8 cellular contexts compared by ENCODE assay signal in the genomic region with DNA sequence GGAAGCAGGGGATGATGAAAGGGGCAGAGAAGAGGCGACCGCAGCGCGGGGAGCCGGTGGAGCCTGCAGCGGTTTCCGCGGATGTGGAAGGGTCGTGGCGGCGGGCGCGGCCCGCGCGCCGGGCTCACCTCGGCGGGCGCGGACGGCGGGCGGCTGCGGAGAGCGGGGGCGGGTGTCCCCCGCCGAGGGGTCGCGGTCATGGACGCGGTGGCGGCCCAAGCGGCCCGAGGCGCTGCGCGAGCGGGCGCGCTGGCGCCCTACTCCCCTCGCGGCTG.
DNase-seq lines count a peak whose midpoint lies in the region; ATAC-seq lines count a peak whose summit lies in the region.

No MANE protein-coding gene starts in this region.

- peak; percentile 13 for DNase-seq in activated T-cell treated with anti-CD3 and anti-CD28 coated beads for 48 hours (ENCODE audit: low read depth)
- DNase-seq in activated T-cell treated with anti-CD3 and anti-CD28 coated beads, Interleukin-2, amount 50 U/mL, for 1 hour, result no peak
- peak; percentile 53 for DNase-seq in activated naive CD4-positive, alpha-beta T cell treated with anti-CD3 and anti-CD28 coated beads, Interleukin-2, amount 10 ng/mL, durations not matched to agents 7 days and 5 days
- DNase-seq in stimulated activated CD4-positive, alpha-beta T cell treated with anti-CD3 and anti-CD28 coated beads, TNF-alpha, amount 100 ng/mL, for 4 hours (ENCODE audit: low read depth in 3 of 3), result peak in 2 of 3 experiments; percentile 2 to 9
- DNase-seq in DMS79 (lab: John Stamatoyannopoulos, UW), result no peak
- no peak for DNase-seq in SIG-M5 (lab: John Stamatoyannopoulos, UW)

- peak overlapping the region; percentile 78 for H3K4me3 ChIP-seq in iPS-18a (ENCODE audit: low read length)

- H3K9ac ChIP-seq in iPS-18a (ENCODE audit: low read length), result peak overlapping the region; percentile 42

- CTCF ChIA-PET in activated naive CD4-positive, alpha-beta T cell treated with anti-CD3 and anti-CD28 coated beads, Interleukin-2, amount 10 ng/mL, durations not matched to agents 7 days and 5 days (lab: Charles Lee), result no interaction called here

- peaks cover 33% of the 10 kb centered on the region for H3K36me3 Mint-ChIP-seq in activated naive CD4-positive, alpha-beta T cell treated with anti-CD3 and anti-CD28 coated beads, Interleukin-2, amount 10 ng/mL, durations not matched to agents 7 days and 5 days

- no peaks in the 10 kb centered on the region for H3K9me3 ChIP-seq in iPS-18a (ENCODE audit: control insufficient read depth, low read depth, low read length)

- no peaks in the 10 kb centered on the region for H3K27me3 Mint-ChIP-seq in activated naive CD4-positive, alpha-beta T cell treated with anti-CD3 and anti-CD28 coated beads, Interleukin-2, amount 10 ng/mL, durations not matched to agents 7 days and 5 days

- peak; percentile 23 for ATAC-seq in HG03521 (IDR thresholded peaks at IDR 0.05; ENCODE audit: unreplicated experiment)

- H3K27me3 ChIP-seq in iPS-18a (ENCODE audit: control insufficient read depth, insufficient read depth, low read length), result peaks cover 15% of the 10 kb centered on the region

- peak overlapping the region; percentile 90 for H3K27ac Mint-ChIP-seq in activated naive CD4-positive, alpha-beta T cell treated with anti-CD3 and anti-CD28 coated beads, Interleukin-2, amount 10 ng/mL, durations not matched to agents 7 days and 5 days

- peaks cover 10% of the 10 kb centered on the region for H3K4me1 ChIP-seq in iPS-18a (ENCODE audit: control insufficient read depth, low read depth, low read length)

- H3K4me3 Mint-ChIP-seq in activated naive CD4-positive, alpha-beta T cell treated with anti-CD3 and anti-CD28 coated beads, Interleukin-2, amount 10 ng/mL, durations not matched to agents 7 days and 5 days, result peak overlapping the region; percentile 96

- no peaks in the 10 kb centered on the region for H3K36me3 ChIP-seq in iPS-18a (ENCODE audit: control insufficient read depth, low read depth, low read length)

- no peak overlapping the region for H3K27ac ChIP-seq in iPS-18a (ENCODE audit: low read length)

- no peaks in the 10 kb centered on the region for H3K9me3 Mint-ChIP-seq in activated naive CD4-positive, alpha-beta T cell treated with anti-CD3 and anti-CD28 coated beads, Interleukin-2, amount 10 ng/mL, durations not matched to agents 7 days and 5 days

- peaks cover 73% of the 10 kb centered on the region for H3K4me1 Mint-ChIP-seq in activated naive CD4-positive, alpha-beta T cell treated with anti-CD3 and anti-CD28 coated beads, Interleukin-2, amount 10 ng/mL, durations not matched to agents 7 days and 5 days

Comparison
In these comparisons a context has a peak if more than half of its experiments do, and no peak if none do; other contexts are left out.
1. DNase-seq: peak in activated T-cell treated with anti-CD3 and anti-CD28 coated beads for 48 hours (single experiment), activated naive CD4-positive, alpha-beta T cell treated with anti-CD3 and anti-CD28 coated beads, Interleukin-2, amount 10 ng/mL, durations not matched to agents 7 days and 5 days (single experiment) and stimulated activated CD4-positive, alpha-beta T cell treated with anti-CD3 and anti-CD28 coated beads, TNF-alpha, amount 100 ng/mL, for 4 hours (2 of 3); none in activated T-cell treated with anti-CD3 and anti-CD28 coated beads, Interleukin-2, amount 50 U/mL, for 1 hour (single experiment), DMS79 (single experiment) and SIG-M5 (single experiment).